15 cellular contexts compared by ENCODE assay signal in the genomic region with DNA sequence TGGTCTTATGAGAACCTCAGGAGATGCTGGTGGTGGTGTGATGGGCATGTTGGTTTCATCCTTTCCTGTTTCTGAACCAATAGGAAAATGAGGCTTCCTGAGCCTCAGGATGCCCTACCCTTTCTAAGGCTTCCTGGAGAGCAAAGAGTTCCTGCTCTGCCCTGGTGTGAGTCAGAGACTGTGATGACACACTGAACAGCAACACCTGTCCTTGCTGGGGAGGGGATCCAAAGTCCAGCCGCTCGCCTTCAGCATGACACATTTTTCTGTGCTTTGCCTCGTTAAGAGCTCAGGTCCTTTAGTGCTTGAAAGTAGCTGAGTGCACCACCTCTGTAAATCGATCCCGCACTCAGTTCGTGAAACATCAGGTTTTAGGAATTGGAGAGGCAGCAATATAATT.
A peak's percentile ranks its signal among the peaks of the same experiment; 100 is the strongest.
DNase-seq lines count a peak whose midpoint lies in the region; ATAC-seq and TF ChIP-seq lines count a peak whose summit lies in the region.
"Had no signal": no experiment of that assay in that cellular context is flagged by ENCODE, and none has a peak within 500 bp of the region (broad histone marks: within the 10 kb centered on the region; RNA-seq: fewer than 3 reads in every experiment).

No MANE protein-coding gene starts in this region.

- H3K4me3 ChIP-seq in gastroesophageal sphincter (no peak overlapping the region), tibial artery (no peak overlapping the region)
- H3K4me3 ChIP-seq: spleen, suprapubic skin had no signal

- H3K36me3 Mint-ChIP-seq in activated CD4-positive, alpha-beta T cell treated with anti-CD3 and anti-CD28 coated beads, Interleukin-2, amount 10 ng/mL, durations not matched to agents 7 days and 5 days (ENCODE audit: low read depth): no peaks in the 10 kb centered on the region
- H3K36me3 Mint-ChIP-seq: activated naive CD4-positive, alpha-beta T cell treated with anti-CD3 and anti-CD28 coated beads, Interleukin-2, amount 50 U/mL, for 24 hours had no signal

- H3K9me3 ChIP-seq in gastroesophageal sphincter: peaks cover 0 to 13% (median 0%) of the 10 kb centered on the region in 3 donors
- peaks cover 0 to 16% (median 0%) of the 10 kb centered on the region in 3 donors for H3K9me3 ChIP-seq in tibial artery
- H3K9me3 ChIP-seq: suprapubic skin had no signal

- peak; percentile 37 for DNase-seq in NCI-H2171 treated with DMSO at 0.1 percent for 48 hours (lab: John Stamatoyannopoulos, UW)
- DNase-seq in NCI-H2171 (lab: John Stamatoyannopoulos, UW): no peak
- DNase-seq in RPMI7951 (ENCODE audit: low read depth): peak; percentile 70
- no peak for DNase-seq in tibial artery
- DNase-seq in activated CD4-positive, alpha-beta T cell treated with anti-CD3 and anti-CD28 coated beads, Interleukin-2, amount 10 ng/mL, durations not matched to agents 7 days and 5 days: no peak
- DNase-seq in GM19238 (ENCODE audit: insufficient read length, low spot score): no peak
- DNase-seq: activated CD8-positive, alpha-beta memory T cell treated with anti-CD3 and anti-CD28 coated beads, Interleukin-2, amount 50 U/mL, for 4 hours; NCI-H2081; spleen had no signal

- intact Hi-C loops in tibial artery (cut with DNase I; ENCODE audit: low total_unique reads): loop anchor here (10.0 kb wide), 1 partner anchor 114 kb away; the partner anchor contains the start of gene CACNA1C

- TF ChIP-seq CTCF in gastroesophageal sphincter (IDR thresholded peaks at IDR 0.05): no peak
- TF ChIP-seq CTCF in tibial artery (IDR thresholded peaks at IDR 0.05): no peak

- H3K4me3 Mint-ChIP-seq in activated CD4-positive, alpha-beta T cell treated with anti-CD3 and anti-CD28 coated beads, Interleukin-2, amount 10 ng/mL, durations not matched to agents 7 days and 5 days: no peak overlapping the region
- H3K4me3 Mint-ChIP-seq: activated naive CD4-positive, alpha-beta T cell treated with anti-CD3 and anti-CD28 coated beads, Interleukin-2, amount 50 U/mL, for 24 hours had no signal

- H3K4me1 ChIP-seq in gastroesophageal sphincter (peaks cover 11 to 68% (median 19%) of the 10 kb centered on the region in 3 donors), tibial artery (peaks cover 7 to 77% (median 42%) of the 10 kb centered on the region in 4 donors)

- H3K36me3 ChIP-seq in gastroesophageal sphincter (no peaks in the 10 kb centered on the region), tibial artery (peaks cover 0 to 13% (median 0%) of the 10 kb centered on the region in 3 donors)
- H3K36me3 ChIP-seq: spleen, suprapubic skin had no signal

- H3K27ac ChIP-seq in gastroesophageal sphincter: peak overlapping the region in 3 of 4 donors; percentile 47 to 81 (median 72)
- peak overlapping the region; percentile 66 to 70 for H3K27ac ChIP-seq in tibial artery
- H3K27ac ChIP-seq: suprapubic skin, VCaP had no signal

- H3K4me1 Mint-ChIP-seq in activated CD4-positive, alpha-beta T cell treated with anti-CD3 and anti-CD28 coated beads, Interleukin-2, amount 10 ng/mL, durations not matched to agents 7 days and 5 days: no peaks in the 10 kb centered on the region
- H3K4me1 Mint-ChIP-seq: activated naive CD4-positive, alpha-beta T cell treated with anti-CD3 and anti-CD28 coated beads, Interleukin-2, amount 50 U/mL, for 24 hours had no signal

- H3K27me3 Mint-ChIP-seq in activated CD4-positive, alpha-beta T cell treated with anti-CD3 and anti-CD28 coated beads, Interleukin-2, amount 10 ng/mL, durations not matched to agents 7 days and 5 days: peaks cover 6% of the 10 kb centered on the region

- ATAC-seq in gastroesophageal sphincter (no peak), HG02588 (IDR thresholded peaks at IDR 0.05; ENCODE audit: unreplicated experiment) (no peak)
- ATAC-seq: SK-N-SH treated with all-trans-retinoic acid at 6 μM for 48 hours had no signal

- H3K27me3 ChIP-seq in gastroesophageal sphincter (no peaks in the 10 kb centered on the region), tibial artery (no peaks in the 10 kb centered on the region)
- H3K27me3 ChIP-seq: spleen, suprapubic skin had no signal

- peaks cover 19% of the 10 kb centered on the region for H3K9me3 Mint-ChIP-seq in activated CD4-positive, alpha-beta T cell treated with anti-CD3 and anti-CD28 coated beads, Interleukin-2, amount 10 ng/mL, durations not matched to agents 7 days and 5 days

- TF ChIP-seq EP300 in gastroesophageal sphincter (IDR thresholded peaks at IDR 0.05): no peak

- 74 to 82% methylated on average over 5 to 6 of the region's 6 CpGs for WGBS in gastroesophageal sphincter (ENCODE audit: low coverage in 1 of 2), 2 donors

- H3K27ac Mint-ChIP-seq in activated CD4-positive, alpha-beta T cell treated with anti-CD3 and anti-CD28 coated beads, Interleukin-2, amount 10 ng/mL, durations not matched to agents 7 days and 5 days: no peak overlapping the region
- H3K27ac Mint-ChIP-seq: activated naive CD4-positive, alpha-beta T cell treated with anti-CD3 and anti-CD28 coated beads, Interleukin-2, amount 50 U/mL, for 24 hours had no signal

- CTCF ChIA-PET in activated CD4-positive, alpha-beta T cell treated with anti-CD3 and anti-CD28 coated beads, Interleukin-2, amount 10 ng/mL, durations not matched to agents 7 days and 5 days (lab: Charles Lee): interaction anchor here (1.0 kb wide), 1 partner anchor 13 kb away, joined by 3 read pairs; no protein-coding TSS in a partner anchor

- no peak for TF ChIP-seq POLR2A in gastroesophageal sphincter (IDR thresholded peaks at IDR 0.05)

- POLR2A ChIA-PET in activated CD4-positive, alpha-beta T cell treated with anti-CD3 and anti-CD28 coated beads, Interleukin-2, amount 10 ng/mL, durations not matched to agents 7 days and 5 days (lab: Charles Lee): no interaction called here

Comparison
In these comparisons a context has a peak if more than half of its experiments do, and no peak if none do; other contexts are left out.
1. DNase-seq: peak in NCI-H2171 treated with DMSO at 0.1 percent for 48 hours (single experiment) and RPMI7951 (single experiment); none in NCI-H2171 (single experiment), tibial artery (0 of 2), activated CD4-positive, alpha-beta T cell treated with anti-CD3 and anti-CD28 coated beads, Interleukin-2, amount 10 ng/mL, durations not matched to agents 7 days and 5 days (single experiment) and GM19238 (single experiment).